Comparison of ENCODE assay signal across 23 cellular contexts in genomic region chr10:115818015-115818414, GRCh38.
DNase-seq lines count a peak whose midpoint lies in the region; ATAC-seq, FAIRE-seq and TF ChIP-seq lines count a peak whose summit lies in the region.
"Had no signal": no experiment of that assay in that cellular context is flagged by ENCODE, and none has a peak within 500 bp of the region (broad histone marks: within the 10 kb centered on the region; RNA-seq: fewer than 3 reads in every experiment).

No MANE protein-coding gene starts in this region.

- no peak overlapping the region for H3K4me3 ChIP-seq in breast epithelium
- H3K4me3 ChIP-seq in brain microvascular endothelial cell (ENCODE audit: low read depth, low read length), result no peak overlapping the region
- H3K4me3 ChIP-seq: esophagus squamous epithelium, SJCRH30, tibial nerve had no signal

- intact Hi-C loops in MCF 10A (cut with micrococcal nuclease) (no loop called here), breast epithelium (cut with DNase I; ENCODE audit: low total_unique reads) (no loop called here), Right ventricle myocardium superior (cut with DNase I) (no loop called here)

- in situ Hi-C loops in brain microvascular endothelial cell (cut with HindIII; ENCODE audit: low pct_ligation_motif_present, low sequenced_read_pairs), result no loop called here

- H3K4me3 Mint-ChIP-seq in MCF 10A (ENCODE audit: unreplicated experiment), result peak overlapping the region; percentile 28
- H3K4me3 Mint-ChIP-seq: activated naive CD8-positive, alpha-beta T cell treated with anti-CD3 and anti-CD28 coated beads for 36 hours; activated T-helper 1 cell treated with anti-CD3 and anti-CD28 coated beads, Interleukin-12 subunit alpha, Interleukin-12 subunit beta, Interleukin-2, Interleukin-4 antibody, amounts not matched to agents 30 ng/mL and 10 ng/mL and 1 ng/mL, durations not matched to agents 14 hours and 24 hours and 36 hours; neural crest cell had no signal

- no peaks in the 10 kb centered on the region for H3K4me1 ChIP-seq in breast epithelium
- H3K4me1 ChIP-seq: esophagus squamous epithelium, SJCRH30 had no signal

- ATAC-seq in Right ventricle myocardium superior (ENCODE audit: poor library complexity), result no peak
- ATAC-seq: activated CD4-positive, CD25-positive, alpha-beta regulatory T cell treated with anti-CD3 and anti-CD28 coated beads, Interleukin-2, amount 50 U/mL, for 24 hours had no signal

- no peaks in the 10 kb centered on the region for H3K27me3 Mint-ChIP-seq in MCF 10A (ENCODE audit: insufficient read depth, unreplicated experiment)
- H3K27me3 Mint-ChIP-seq: activated naive CD8-positive, alpha-beta T cell treated with anti-CD3 and anti-CD28 coated beads for 36 hours had no signal

- peaks cover 6% of the 10 kb centered on the region for H3K4me1 Mint-ChIP-seq in MCF 10A (ENCODE audit: insufficient read depth, unreplicated experiment)
- H3K4me1 Mint-ChIP-seq: activated naive CD8-positive, alpha-beta T cell treated with anti-CD3 and anti-CD28 coated beads for 36 hours had no signal

- no peak for TF ChIP-seq POLR2A in breast epithelium (IDR thresholded peaks at IDR 0.05)

- H3K36me3 Mint-ChIP-seq in MCF 10A (ENCODE audit: insufficient read depth, unreplicated experiment), result no peaks in the 10 kb centered on the region
- H3K36me3 Mint-ChIP-seq: activated naive CD8-positive, alpha-beta T cell treated with anti-CD3 and anti-CD28 coated beads for 36 hours had no signal

- H3K27me3 ChIP-seq in breast epithelium, result no peaks in the 10 kb centered on the region
- no peaks in the 10 kb centered on the region for H3K27me3 ChIP-seq in brain microvascular endothelial cell (replicated peaks)
- H3K27me3 ChIP-seq: esophagus squamous epithelium, SJCRH30, tibial nerve had no signal

- H3K27ac Mint-ChIP-seq in MCF 10A (ENCODE audit: low read depth, unreplicated experiment), result no peak overlapping the region
- H3K27ac Mint-ChIP-seq: activated naive CD8-positive, alpha-beta T cell treated with anti-CD3 and anti-CD28 coated beads for 36 hours; activated T-helper 1 cell treated with anti-CD3 and anti-CD28 coated beads, Interleukin-12 subunit alpha, Interleukin-12 subunit beta, Interleukin-2, Interleukin-4 antibody, amounts not matched to agents 30 ng/mL and 10 ng/mL and 1 ng/mL, durations not matched to agents 14 hours and 24 hours and 36 hours had no signal

- POLR2A ChIA-PET in MCF 10A (lab: Yijun Ruan, JAX), result no interaction called here

- TF ChIP-seq CTCF in MCF 10A (IDR thresholded peaks at IDR 0.05; ENCODE audit: unreplicated experiment) (no peak), breast epithelium (IDR thresholded peaks at IDR 0.05) (no peak), brain microvascular endothelial cell (IDR thresholded peaks at IDR 0.05; ENCODE audit: low read depth, low read length, missing control alignments) (no peak)

- FAIRE-seq in HTR-8/SVneo (lab: Jason Lieb, UNC), result no peak
- FAIRE-seq: H54 had no signal

- no peak overlapping the region for H3K27ac ChIP-seq in breast epithelium
- H3K27ac ChIP-seq in brain microvascular endothelial cell, result no peak overlapping the region
- H3K27ac ChIP-seq: esophagus squamous epithelium, SJCRH30, tibial nerve had no signal

- peaks cover 16% of the 10 kb centered on the region for H3K9me3 Mint-ChIP-seq in MCF 10A (ENCODE audit: unreplicated experiment)
- H3K9me3 Mint-ChIP-seq: activated T-helper 1 cell treated with anti-CD3 and anti-CD28 coated beads, Interleukin-12 subunit alpha, Interleukin-12 subunit beta, Interleukin-2, Interleukin-4 antibody, amounts not matched to agents 30 ng/mL and 10 ng/mL and 1 ng/mL, durations not matched to agents 14 hours and 24 hours and 36 hours had no signal

- DNase-seq in MCF 10A (ENCODE audit: unreplicated experiment), result no peak
- DNase-seq in breast epithelium (ENCODE audit: low spot score in 2 of 2), result no peak
- DNase-seq in astrocyte of the hippocampus (ENCODE audit: low read depth, low spot score), result peak; percentile 22
- DNase-seq in kidney tubule cell (ENCODE audit: low spot score), result peak; percentile 26
- peak; percentile 39 for DNase-seq in stromal cell of bone marrow (ENCODE audit: low read depth)
- no peak for DNase-seq in HTR-8/SVneo (ENCODE audit: insufficient read length, low spot score)
- no peak for DNase-seq in Right ventricle myocardium superior
- DNase-seq in brain microvascular endothelial cell, result no peak
- DNase-seq: activated naive CD8-positive, alpha-beta T cell treated with anti-CD3 and anti-CD28 coated beads for 36 hours; esophagus squamous epithelium; hippocampal formation; KG1; NCI-H69; OCI-M1; SJCRH30; stimulated activated CD4-positive, alpha-beta T cell treated with anti-CD3 and anti-CD28 coated beads, Interleukin-15, amount 100 ng/mL, for 24 hours; stimulated activated naive CD4-positive, alpha-beta T cell; T-helper 9 cell had no signal

- CTCF ChIA-PET in MCF 10A (lab: Yijun Ruan, JAX), result interaction anchor here (0.9 kb wide), 1 partner anchor 19 kb away, joined by 3 read pairs; no protein-coding TSS in a partner anchor

- BruUV-seq in MCF 10A (replicated peaks; lab: Mats Ljungman, UMichigan), result no TSS peak

- H3K36me3 ChIP-seq in breast epithelium (no peaks in the 10 kb centered on the region), brain microvascular endothelial cell (replicated peaks) (no peaks in the 10 kb centered on the region)
- H3K36me3 ChIP-seq: esophagus squamous epithelium, SJCRH30, tibial nerve had no signal

- H3K9me3 ChIP-seq in breast epithelium, result no peaks in the 10 kb centered on the region
- H3K9me3 ChIP-seq: esophagus squamous epithelium, tibial nerve had no signal

Comparison
In these comparisons a context has a peak if more than half of its experiments do, and no peak if none do; other contexts are left out.
1. DNase-seq: peak in astrocyte of the hippocampus (single experiment), kidney tubule cell (single experiment) and stromal cell of bone marrow (single experiment); none in MCF 10A (single experiment), breast epithelium (0 of 2), HTR-8/SVneo (single experiment), Right ventricle myocardium superior (single experiment) and brain microvascular endothelial cell (single experiment).